In the genomic region with DNA sequence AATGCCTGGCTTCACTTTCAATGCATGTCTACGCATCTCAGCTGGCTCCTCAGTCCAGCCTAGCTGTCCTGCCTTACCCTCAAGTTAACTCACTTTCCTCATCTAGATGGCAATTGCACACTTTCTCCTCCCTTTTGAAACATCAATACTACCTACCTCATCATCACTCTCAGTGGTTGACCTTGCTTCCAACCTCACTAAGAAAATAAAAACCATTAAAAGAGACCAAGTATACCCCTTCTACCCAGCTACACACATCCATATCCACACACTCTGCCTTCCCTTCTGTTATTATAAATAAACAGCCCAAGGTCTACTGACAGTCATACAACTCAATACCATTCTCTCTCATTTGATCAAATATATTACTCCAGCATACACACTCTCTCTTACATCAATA, we compare ENCODE assay signal across 33 cellular contexts.
"Had no signal": no experiment of that assay in that cellular context is flagged by ENCODE, and none has a peak within 500 bp of the region (broad histone marks: within the 10 kb centered on the region; RNA-seq: fewer than 3 reads in every experiment).

No MANE protein-coding gene starts in this region.

- H3K4me1 ChIP-seq: breast epithelium had no signal

- H3K9me3 Mint-ChIP-seq: activated B cell treated with CpG ODN at 0.5 μM for 24 hours; activated CD4-positive, alpha-beta memory T cell treated with anti-CD3 and anti-CD28 coated beads for 36 hours; activated CD8-positive, alpha-beta T cell treated with anti-CD3 and anti-CD28 coated beads for 36 hours; activated naive CD4-positive, alpha-beta T cell treated with anti-CD3 and anti-CD28 coated beads for 36 hours; activated naive CD4-positive, alpha-beta T cell treated with anti-CD3 and anti-CD28 coated beads, Interleukin-2, amount 50 U/mL, for 72 hours; activated naive CD8-positive, alpha-beta T cell treated with anti-CD3 and anti-CD28 coated beads, Interleukin-2, amount 10 ng/mL, durations not matched to agents 7 days and 5 days; activated T-helper 1 cell treated with anti-CD3 and anti-CD28 coated beads, Interleukin-12 subunit alpha, Interleukin-12 subunit beta, Interleukin-2, Interleukin-4 antibody, amounts not matched to agents 30 ng/mL and 10 ng/mL and 1 ng/mL, durations not matched to agents 14 hours and 24 hours and 36 hours; activated T-helper 17 cell treated with anti-CD3 and anti-CD28 coated beads, Interleukin-2, amount 50 U/mL, for 72 hours; T-helper 1 cell treated with Interleukin-12 subunit alpha and Interleukin-12 subunit beta and Interleukin-4 antibody, amounts not matched to agents 30 μg/mL and 1 μg/mL, for 36 hours; T-helper 2 cell treated with Interferon-gamma antibody and Interleukin-4, amounts not matched to agents 5 μg/mL and 100 μg/mL, for 36 hours had no signal

- H3K36me3 ChIP-seq: brain microvascular endothelial cell, breast epithelium had no signal

- H3K4me3 Mint-ChIP-seq: activated B cell treated with CpG ODN at 0.5 μM for 24 hours; activated CD4-positive, alpha-beta memory T cell treated with anti-CD3 and anti-CD28 coated beads for 36 hours; activated CD4-positive, alpha-beta T cell treated with anti-CD3 and anti-CD28 coated beads, Interleukin-2, amount 10 ng/mL, durations not matched to agents 24 days and 14 days; activated CD8-positive, alpha-beta T cell treated with anti-CD3 and anti-CD28 coated beads for 36 hours; activated naive CD4-positive, alpha-beta T cell treated with anti-CD3 and anti-CD28 coated beads for 36 hours; activated naive CD8-positive, alpha-beta T cell treated with anti-CD3 and anti-CD28 coated beads, Interleukin-2, amount 10 ng/mL, durations not matched to agents 7 days and 5 days; activated T-helper 1 cell treated with anti-CD3 and anti-CD28 coated beads, Interleukin-12 subunit alpha, Interleukin-12 subunit beta, Interleukin-2, Interleukin-4 antibody, amounts not matched to agents 30 ng/mL and 10 ng/mL and 1 ng/mL, durations not matched to agents 14 hours and 24 hours and 36 hours; activated T-helper 17 cell treated with anti-CD3 and anti-CD28 coated beads, Interleukin-2, amount 50 U/mL, for 72 hours; T-helper 1 cell treated with Interleukin-12 subunit alpha and Interleukin-12 subunit beta and Interleukin-4 antibody, amounts not matched to agents 30 μg/mL and 1 μg/mL, for 36 hours; T-helper 2 cell treated with Interferon-gamma antibody and Interleukin-4, amounts not matched to agents 5 μg/mL and 100 μg/mL, for 36 hours had no signal

- DNase-seq: activated B cell treated with CpG ODN at 0.5 μM for 24 hours; activated CD4-positive, alpha-beta memory T cell treated with anti-CD3 and anti-CD28 coated beads for 36 hours; activated CD4-positive, alpha-beta T cell treated with anti-CD3 and anti-CD28 coated beads, Interleukin-2, amount 10 ng/mL, durations not matched to agents 24 days and 14 days; activated CD4-positive, alpha-beta T cell treated with anti-CD3 and anti-CD28 coated beads, Interleukin-2, amount 50 U/mL, for 1 hour; activated CD4-positive, alpha-beta T cell treated with anti-CD3 and anti-CD28 coated beads, Interleukin-2, amount 50 U/mL, for 4 hours; activated CD4-positive, CD25-positive, alpha-beta regulatory T cell treated with anti-CD3 and anti-CD28 coated beads, Interleukin-2, amount 50 U/mL, for 72 hours; activated CD8-positive, alpha-beta memory T cell treated with anti-CD3 and anti-CD28 coated beads, Interleukin-2, amount 50 U/mL, for 4 hours; activated CD8-positive, alpha-beta T cell treated with anti-CD3 and anti-CD28 coated beads for 36 hours; activated effector memory CD4-positive, alpha-beta T cell treated with anti-CD3 and anti-CD28 coated beads, Interleukin-2, amount 50 U/mL, for 16 hours; activated gamma-delta T cell treated with Interleukin-2 at 50 U/mL for 16 hours; activated naive CD4-positive, alpha-beta T cell; activated naive CD4-positive, alpha-beta T cell treated with anti-CD3 and anti-CD28 coated beads for 36 hours; activated naive CD4-positive, alpha-beta T cell treated with anti-CD3 and anti-CD28 coated beads, Interleukin-2, amount 50 U/mL, for 16 hours; activated naive CD8-positive, alpha-beta T cell treated with anti-CD3 and anti-CD28 coated beads, Interleukin-2, amount 10 ng/mL, durations not matched to agents 7 days and 5 days; activated T-cell treated with anti-CD3 and anti-CD28 coated beads for 4 hours; activated T-cell treated with anti-CD3 and anti-CD28 coated beads, Interleukin-2, amount 50 U/mL, for 1 hour; activated T-cell treated with anti-CD3 and anti-CD28 coated beads, Interleukin-2, amount 50 U/mL, for 48 hours; adrenal gland; amniotic stem cell; aorta; body of pancreas; brain microvascular endothelial cell; central memory CD4-positive, alpha-beta T cell; T-helper 1 cell; T-helper 2 cell; T-helper 9 cell had no signal

- H3K9me3 ChIP-seq: adrenal gland, body of pancreas, breast epithelium had no signal

- H3K27ac ChIP-seq: adrenal gland, body of pancreas, brain microvascular endothelial cell, breast epithelium, VCaP had no signal

- H3K27me3 ChIP-seq: adrenal gland, body of pancreas, brain microvascular endothelial cell, breast epithelium had no signal

- ATAC-seq: activated CD8-positive, alpha-beta T cell treated with anti-CD3 and anti-CD28 coated beads for 36 hours; activated T-helper 17 cell treated with anti-CD3 and anti-CD28 coated beads, Interleukin-2, amount 50 U/mL, for 72 hours; body of pancreas had no signal

- H3K4me3 ChIP-seq: adrenal gland, body of pancreas, breast epithelium had no signal

- H3K27ac Mint-ChIP-seq: activated B cell treated with CpG ODN at 0.5 μM for 24 hours; activated CD4-positive, alpha-beta memory T cell treated with anti-CD3 and anti-CD28 coated beads for 36 hours; activated CD4-positive, alpha-beta T cell treated with anti-CD3 and anti-CD28 coated beads, Interleukin-2, amount 10 ng/mL, durations not matched to agents 24 days and 14 days; activated CD8-positive, alpha-beta T cell treated with anti-CD3 and anti-CD28 coated beads for 36 hours; activated naive CD4-positive, alpha-beta T cell treated with anti-CD3 and anti-CD28 coated beads for 36 hours; activated naive CD4-positive, alpha-beta T cell treated with anti-CD3 and anti-CD28 coated beads, Interleukin-2, amount 50 U/mL, for 72 hours; activated naive CD8-positive, alpha-beta T cell treated with anti-CD3 and anti-CD28 coated beads, Interleukin-2, amount 10 ng/mL, durations not matched to agents 7 days and 5 days; activated T-helper 1 cell treated with anti-CD3 and anti-CD28 coated beads, Interleukin-12 subunit alpha, Interleukin-12 subunit beta, Interleukin-2, Interleukin-4 antibody, amounts not matched to agents 30 ng/mL and 10 ng/mL and 1 ng/mL, durations not matched to agents 14 hours and 24 hours and 36 hours; activated T-helper 17 cell treated with anti-CD3 and anti-CD28 coated beads, Interleukin-2, amount 50 U/mL, for 72 hours; T-helper 1 cell treated with Interleukin-12 subunit alpha and Interleukin-12 subunit beta and Interleukin-4 antibody, amounts not matched to agents 30 μg/mL and 1 μg/mL, for 36 hours; T-helper 2 cell treated with Interferon-gamma antibody and Interleukin-4, amounts not matched to agents 5 μg/mL and 100 μg/mL, for 36 hours had no signal

- H3K27me3 Mint-ChIP-seq: activated B cell treated with CpG ODN at 0.5 μM for 24 hours; activated CD4-positive, alpha-beta memory T cell treated with anti-CD3 and anti-CD28 coated beads for 36 hours; activated CD4-positive, alpha-beta T cell treated with anti-CD3 and anti-CD28 coated beads, Interleukin-2, amount 10 ng/mL, durations not matched to agents 24 days and 14 days; activated CD8-positive, alpha-beta T cell treated with anti-CD3 and anti-CD28 coated beads for 36 hours; activated naive CD8-positive, alpha-beta T cell treated with anti-CD3 and anti-CD28 coated beads, Interleukin-2, amount 10 ng/mL, durations not matched to agents 7 days and 5 days; activated T-helper 17 cell treated with anti-CD3 and anti-CD28 coated beads, Interleukin-2, amount 50 U/mL, for 72 hours had no signal

- H3K4me1 Mint-ChIP-seq: activated B cell treated with CpG ODN at 0.5 μM for 24 hours; activated T-helper 17 cell treated with anti-CD3 and anti-CD28 coated beads, Interleukin-2, amount 50 U/mL, for 72 hours had no signal
